8 cellular contexts compared by ENCODE assay signal in genomic region chr3:44235604-44236484, GRCh38. TPM values are rescaled to one million over a fixed set of nuclear protein-coding genes. Genes with fewer than 3 reads are reported as not detected.
DNase-seq lines count a peak whose midpoint lies in the region; ATAC-seq and TF ChIP-seq lines count a peak whose summit lies in the region.

No MANE protein-coding gene starts in this region.

- peak; percentile 58 for ATAC-seq in GM18502 (IDR thresholded peaks at IDR 0.05; ENCODE audit: poor library complexity, unreplicated experiment)

- TF ChIP-seq CTCF in Loucy (conservative IDR thresholded peaks at IDR 0.05; ENCODE audit: low read length) (peak; percentile 75), uterus (IDR thresholded peaks at IDR 0.05) (peak; percentile 43 to 66 (median 56))

- DNase-seq in SK-N-MC (ENCODE audit: low read depth, low spot score) (peak; percentile 50), adipocyte (ENCODE audit: low read depth) (peak; percentile 94), cardiac septum (ENCODE audit: low spot score) (peak; percentile 79), posterior cingulate gyrus (peak in 7 of 10 donors; percentile 33 to 91 (median 58)), uterus (peak; percentile 31 to 62)

- H3K36me3 ChIP-seq in ACC112 (ENCODE audit: insufficient read depth, low read length) (no peaks in the 10 kb centered on the region), Loucy (ENCODE audit: insufficient read depth, low read length) (no peaks in the 10 kb centered on the region), SK-N-MC (ENCODE audit: insufficient read depth, low read length) (no peaks in the 10 kb centered on the region), adipocyte (ENCODE audit: control insufficient read depth, insufficient read depth, low read length, severe bottlenecking) (no peaks in the 10 kb centered on the region), uterus (no peaks in the 10 kb centered on the region)

- H3K4me3 ChIP-seq in ACC112 (ENCODE audit: low read depth, low read length) (no peak overlapping the region), Loucy (ENCODE audit: low read length, poor library complexity, severe bottlenecking) (no peak overlapping the region), SK-N-MC (peak overlapping the region; percentile 31), adipocyte (ENCODE audit: low read length) (peak overlapping the region; percentile 25), uterus (no peak overlapping the region)

- intact Hi-C loops in cardiac septum (cut with DNase I), result no loop called here
- intact Hi-C loops in posterior cingulate gyrus (cut with DNase I), result no loop called here
- intact Hi-C loops in uterus (cut with DNase I; ENCODE audit: low total_unique reads), result no loop called here

- H3F3A ChIP-seq in Loucy (ENCODE audit: low read depth), result no peaks in the 10 kb centered on the region

- H2AFZ ChIP-seq in ACC112 (ENCODE audit: low read length, unreplicated experiment) (peak overlapping the region; percentile 10), Loucy (ENCODE audit: low read length) (0 out of 2 replicates have a peak overlapping the region, but pooled peaks have one; percentile 23)

- no peaks in the 10 kb centered on the region for H3K9me3 ChIP-seq in Loucy (ENCODE audit: insufficient read depth, low read depth, low read length)
- no peaks in the 10 kb centered on the region for H3K9me3 ChIP-seq in SK-N-MC (ENCODE audit: low read depth, low read length)
- H3K9me3 ChIP-seq in adipocyte (ENCODE audit: control insufficient read depth, low read length), result no peaks in the 10 kb centered on the region
- H3K9me3 ChIP-seq in uterus, result no peaks in the 10 kb centered on the region

- peak overlapping the region; percentile 34 for H3K4me2 ChIP-seq in Loucy (ENCODE audit: low read depth, low read length, poor library complexity, severe bottlenecking)

- no peak for TF ChIP-seq POLR2A in uterus (IDR thresholded peaks at IDR 0.05)

- H4K20me1 ChIP-seq in Loucy (ENCODE audit: insufficient read depth, low read length, poor library complexity, severe bottlenecking), result no peaks in the 10 kb centered on the region

- peaks cover 4% of the 10 kb centered on the region for H3K4me1 ChIP-seq in ACC112 (ENCODE audit: control insufficient read depth, insufficient read depth, low read length, unreplicated experiment)
- peaks cover 29% of the 10 kb centered on the region for H3K4me1 ChIP-seq in Loucy (ENCODE audit: insufficient read depth, low read length, poor library complexity, severe bottlenecking)
- peaks cover 4% of the 10 kb centered on the region for H3K4me1 ChIP-seq in adipocyte (ENCODE audit: control insufficient read depth, insufficient read depth, low read length)
- H3K4me1 ChIP-seq in uterus, result no peaks in the 10 kb centered on the region

- H3K9ac ChIP-seq in Loucy (ENCODE audit: low read depth, low read length, poor library complexity, severe bottlenecking) (no peak overlapping the region), SK-N-MC (ENCODE audit: insufficient read length) (no peak overlapping the region), adipocyte (ENCODE audit: low read length) (no peak overlapping the region)

- H3K9me2 ChIP-seq in Loucy (replicated peaks; ENCODE audit: low read depth, low read length), result no peaks in the 10 kb centered on the region

- H3K27me3 ChIP-seq in ACC112 (ENCODE audit: insufficient read depth, low read length) (no peaks in the 10 kb centered on the region), Loucy (ENCODE audit: insufficient read depth, low read length, poor library complexity, severe bottlenecking) (no peaks in the 10 kb centered on the region), adipocyte (replicated peaks; ENCODE audit: control insufficient read depth, insufficient read depth, low read length) (peaks cover 7% of the 10 kb centered on the region), uterus (no peaks in the 10 kb centered on the region)

- H3K79me2 ChIP-seq in ACC112 (ENCODE audit: control insufficient read depth, insufficient read depth, low read length, unreplicated experiment), result no peaks in the 10 kb centered on the region
- no peaks in the 10 kb centered on the region for H3K79me2 ChIP-seq in Loucy (ENCODE audit: insufficient read depth, low read length)

- H3K27ac ChIP-seq in ACC112 (ENCODE audit: low read depth, low read length), result no peak overlapping the region
- no peak overlapping the region for H3K27ac ChIP-seq in SK-N-MC
- H3K27ac ChIP-seq in uterus, result no peak overlapping the region

RNA-seq across cellular contexts. Expression of gene TOPAZ1, which starts 5.8 kb away (rescaled TPM):
- total RNA-seq in cardiac septum (not detected), uterus (under 1 TPM in 1 of 4 donors, not detected in 3; 0.28 TPM)

Comparison
In these comparisons a context has a peak if more than half of its experiments do, and no peak if none do; other contexts are left out.
1. H3K4me3 ChIP-seq: peak in SK-N-MC (single experiment) and adipocyte (single experiment); none in ACC112 (single experiment), Loucy (single experiment) and uterus (0 of 2).
2. Peak in every context shown above with its lines, with median percentiles within 50 percentile points of each other: DNase-seq.